Comparison of ENCODE assay signal across 24 cellular contexts in genomic region chr5:148928141-148928540, GRCh38.
A peak's percentile ranks its signal among the peaks of the same experiment; 100 is the strongest.
DNase-seq lines count a peak whose midpoint lies in the region; ATAC-seq and TF ChIP-seq lines count a peak whose summit lies in the region.
"Had no signal": no experiment of that assay in that cellular context is flagged by ENCODE, and none has a peak within 500 bp of the region (broad histone marks: within the 10 kb centered on the region; RNA-seq: fewer than 3 reads in every experiment).

No MANE protein-coding gene starts in this region.

- no peak overlapping the region for H2BK5ac ChIP-seq in H9 (ENCODE audit: insufficient read length, low read length)

- no peak overlapping the region for H2BK15ac ChIP-seq in H9 (ENCODE audit: low read depth, low read length)

- peak; percentile 48 for ATAC-seq in HG03354 (IDR thresholded peaks at IDR 0.05; ENCODE audit: poor library complexity, severe bottlenecking, unreplicated experiment)
- ATAC-seq: left colon, T-helper 17 cell had no signal

- H3K27me3 Mint-ChIP-seq in endodermal cell (ENCODE audit: insufficient read depth): peaks cover 13% of the 10 kb centered on the region
- no peaks in the 10 kb centered on the region for H3K27me3 Mint-ChIP-seq in Calu3 (ENCODE audit: unreplicated experiment)
- no peaks in the 10 kb centered on the region; the same call in 1 of the 2 replicates for H3K27me3 Mint-ChIP-seq in H9 (ENCODE audit: low read depth)

- H3K27ac Mint-ChIP-seq in endodermal cell (no peak overlapping the region), Calu3 (ENCODE audit: unreplicated experiment) (no peak overlapping the region), H9 (no peak overlapping the region)
- H3K27ac Mint-ChIP-seq: activated CD4-positive, alpha-beta memory T cell treated with anti-CD3 and anti-CD28 coated beads for 36 hours; CD14-positive monocyte; T-helper 17 cell had no signal

- no peak overlapping the region for H3K23ac ChIP-seq in H9 (ENCODE audit: insufficient read length, low read depth, low read length)

- no peak overlapping the region for H2AFZ ChIP-seq in H9 (ENCODE audit: low read length)

- DNase-seq in AG20443 (ENCODE audit: low spot score) (peak; percentile 22), endodermal cell (peak; percentile 13), kidney tubule cell (ENCODE audit: low spot score) (peak; percentile 44), Calu3 (no peak), H9 (no peak), nucleus accumbens (lab: John Stamatoyannopoulos, UW) (no peak), NCI-H345 (lab: John Stamatoyannopoulos, UW) (no peak)
- DNase-seq: activated CD4-positive, alpha-beta memory T cell treated with anti-CD3 and anti-CD28 coated beads for 36 hours; activated T-cell treated with anti-CD3 and anti-CD28 coated beads for 4 hours; cerebellar nuclear complex; DMS 273 treated with DMSO at 0.1 percent for 48 hours; effector memory CD4-positive, alpha-beta T cell; KG1; left colon; midbrain; NCI-H1048; NCI-H2081 treated with DMSO at 0.1 percent for 48 hours; NCI-H524 treated with DMSO at 0.1 percent for 48 hours; SHP77 treated with DMSO at 0.1 percent for 48 hours; spleen; T-helper 17 cell had no signal

- TF ChIP-seq CTCF in endodermal cell (conservative IDR thresholded peaks at IDR 0.05) (no peak), Calu3 (IDR thresholded peaks at IDR 0.05; ENCODE audit: unreplicated experiment) (no peak), H9 (conservative IDR thresholded peaks at IDR 0.05) (no peak)

- CTCF ChIA-PET in Calu3 (lab: Charles Lee): interaction anchor here (1.2 kb wide), 1 partner anchor 30 kb away, joined by 3 read pairs; no protein-coding TSS in a partner anchor

- H4K20me1 ChIP-seq in H9 (ENCODE audit: control insufficient read depth, insufficient read depth, insufficient read length): no peaks in the 10 kb centered on the region

- H3K9me3 Mint-ChIP-seq in endodermal cell (no peaks in the 10 kb centered on the region), Calu3 (ENCODE audit: low read depth, unreplicated experiment) (no peaks in the 10 kb centered on the region), H9 (no peaks in the 10 kb centered on the region)
- H3K9me3 Mint-ChIP-seq: activated CD4-positive, alpha-beta memory T cell treated with anti-CD3 and anti-CD28 coated beads for 36 hours; neural crest cell had no signal

- no peak overlapping the region for H3K18ac ChIP-seq in H9 (ENCODE audit: insufficient read length, low read depth, low read length)

- H4K5ac ChIP-seq in H9 (ENCODE audit: insufficient read length, low read depth, low read length): no peak overlapping the region

- no peak overlapping the region; the same call in 1 of the 2 replicates for H3K14ac ChIP-seq in H9 (ENCODE audit: insufficient read depth, low read length)

- H3K36me3 Mint-ChIP-seq in endodermal cell (ENCODE audit: low read depth) (no peaks in the 10 kb centered on the region), Calu3 (ENCODE audit: insufficient read depth, unreplicated experiment) (no peaks in the 10 kb centered on the region), H9 (ENCODE audit: insufficient read depth in 1 of 3, low read depth in 3 of 3) (no peaks in the 10 kb centered on the region; a peak in 1 of 7 replicates)
- H3K36me3 Mint-ChIP-seq: activated CD4-positive, alpha-beta memory T cell treated with anti-CD3 and anti-CD28 coated beads for 36 hours; CD14-positive monocyte had no signal

- H3K9me3 ChIP-seq in endodermal cell (ENCODE audit: control insufficient read depth, low read length): peaks cover 19% of the 10 kb centered on the region
- no peaks in the 10 kb centered on the region for H3K9me3 ChIP-seq in H9 (ENCODE audit: control insufficient read depth, low read depth, low read length)
- H3K9me3 ChIP-seq: spleen had no signal

- H3K27me3 ChIP-seq in endodermal cell (ENCODE audit: control insufficient read depth, insufficient read depth, low read length, poor library complexity, severe bottlenecking): no peaks in the 10 kb centered on the region
- H3K27me3 ChIP-seq in H9 (ENCODE audit: insufficient read depth, low read length): no peaks in the 10 kb centered on the region
- H3K27me3 ChIP-seq: spleen had no signal

- no peaks in the 10 kb centered on the region for H3K23me2 ChIP-seq in H9 (ENCODE audit: insufficient read length, low read depth, low read length, poor library complexity, severe bottlenecking)

- no peaks in the 10 kb centered on the region for H3K79me1 ChIP-seq in H9 (ENCODE audit: insufficient read depth, low read depth, low read length, poor library complexity, severe bottlenecking)

- H3K4me1 ChIP-seq in endodermal cell (ENCODE audit: control insufficient read depth, insufficient read depth, low read length) (no peaks in the 10 kb centered on the region), H9 (ENCODE audit: insufficient read depth, low read length) (peaks cover 8% of the 10 kb centered on the region; the same call in 1 of the 2 replicates)

- H3K27ac ChIP-seq in endodermal cell (ENCODE audit: low read depth, low read length) (peak overlapping the region; percentile 53), H9 (ENCODE audit: insufficient read length, low read depth, low read length) (no peak overlapping the region)
- H3K27ac ChIP-seq: spleen had no signal

- H3K4me1 Mint-ChIP-seq in endodermal cell (peaks cover 2% of the 10 kb centered on the region), Calu3 (ENCODE audit: low read depth, unreplicated experiment) (peaks cover 8% of the 10 kb centered on the region), H9 (peaks cover 12 to 18% of the 10 kb centered on the region in 2 experiments)

- no peak overlapping the region for H2BK20ac ChIP-seq in H9 (ENCODE audit: low read depth, low read length, poor library complexity, severe bottlenecking)

- no peaks in the 10 kb centered on the region for H3K36me3 ChIP-seq in endodermal cell (ENCODE audit: control insufficient read depth, insufficient read depth, low read length)
- H3K36me3 ChIP-seq: spleen had no signal

- H4K91ac ChIP-seq in H9 (ENCODE audit: insufficient read length, low read depth, low read length): no peak overlapping the region

- BruUV-seq in Calu3 (replicated peaks; lab: Mats Ljungman, UMichigan): no TSS peak

- no peak overlapping the region for H3K56ac ChIP-seq in H9 (ENCODE audit: insufficient read length, low read depth, low read length)

- H3K4me3 Mint-ChIP-seq in endodermal cell (no peak overlapping the region), Calu3 (ENCODE audit: low read depth, unreplicated experiment) (no peak overlapping the region), H9 (no peak overlapping the region)
- H3K4me3 Mint-ChIP-seq: activated CD4-positive, alpha-beta memory T cell treated with anti-CD3 and anti-CD28 coated beads for 36 hours; CD14-positive monocyte; neural crest cell; T-helper 17 cell had no signal

- H3K4ac ChIP-seq in H9 (ENCODE audit: low read depth, low read length): no peak overlapping the region

- H3T11ph ChIP-seq in H9 (ENCODE audit: low read length): no peak overlapping the region

- no peaks in the 10 kb centered on the region for H3K79me2 ChIP-seq in H9 (ENCODE audit: insufficient read depth, low read length)

- no peak overlapping the region for H2AK5ac ChIP-seq in H9 (ENCODE audit: insufficient read length, low read length)

- no peak overlapping the region for H3K4me2 ChIP-seq in H9 (ENCODE audit: insufficient read depth, insufficient read length, low read length)

- H2BK12ac ChIP-seq in H9 (ENCODE audit: insufficient read length, low read depth, low read length): no peak overlapping the region

- H4K8ac ChIP-seq in H9 (replicated peaks; ENCODE audit: insufficient read length, low read depth, low read length): no peak overlapping the region

- H2BK120ac ChIP-seq in H9 (ENCODE audit: low read depth, low read length, poor library complexity, severe bottlenecking): no peak overlapping the region

- H3K4me3 ChIP-seq in endodermal cell (ENCODE audit: low read length): no peak overlapping the region
- H3K4me3 ChIP-seq: spleen had no signal

- no peak overlapping the region for H3K9ac ChIP-seq in endodermal cell (ENCODE audit: extremely low read depth, low read length, poor library complexity, severe bottlenecking)
- no peak overlapping the region for H3K9ac ChIP-seq in H9 (ENCODE audit: extremely low read depth, insufficient read length, low read length)

- intact Hi-C loops in Calu3 (cut with micrococcal nuclease; ENCODE audit: unreplicated experiment): no loop called here

Comparison
In these comparisons a context has a peak if more than half of its experiments do, and no peak if none do; other contexts are left out.
1. DNase-seq: peak in AG20443 (single experiment), endodermal cell (single experiment) and kidney tubule cell (single experiment); none in Calu3 (single experiment), H9 (single experiment), nucleus accumbens (0 of 56) and NCI-H345 (single experiment).